In the genomic region with DNA sequence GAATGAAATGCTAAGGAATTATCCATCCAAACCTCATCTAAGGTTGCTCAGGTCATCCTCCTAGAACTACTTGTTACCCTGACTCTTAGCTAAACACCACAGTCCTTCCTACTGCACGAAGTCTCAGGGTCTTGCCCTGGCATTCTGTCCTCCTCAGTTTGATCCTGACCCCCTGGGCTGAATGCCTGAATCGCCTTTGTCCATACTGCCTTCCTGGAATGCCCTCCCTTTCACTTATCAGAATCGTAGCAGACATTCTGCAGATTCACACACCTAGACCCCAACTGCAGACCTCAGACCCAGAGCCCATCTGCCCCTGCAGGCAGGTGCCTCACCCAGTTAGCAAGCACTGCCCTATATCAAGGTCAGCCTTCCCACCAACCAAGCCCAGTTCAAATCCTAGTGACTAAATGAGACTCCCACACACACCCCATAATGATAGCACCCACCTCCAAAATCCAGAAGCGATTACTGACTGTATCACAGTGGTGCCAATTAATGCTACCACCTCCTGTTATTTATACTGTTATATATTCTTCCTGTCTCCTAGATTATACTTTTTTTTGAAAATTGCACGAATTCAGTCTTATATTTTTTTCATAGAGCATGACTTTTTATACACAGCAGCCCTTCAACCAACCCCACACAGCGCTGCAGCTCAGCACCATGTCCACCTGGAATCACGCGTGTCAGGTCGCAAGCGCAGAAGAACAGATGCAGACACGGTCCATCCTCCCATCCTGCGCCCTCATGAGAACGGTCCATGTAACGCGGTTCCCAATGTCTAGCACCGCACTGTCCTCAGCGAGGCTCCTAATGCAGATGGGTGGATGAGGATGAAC, we compare ENCODE assay signal across 28 cellular contexts. TPM values are rescaled to one million over a fixed set of nuclear protein-coding genes. Genes with fewer than 3 reads are reported as not detected.
DNase-seq lines count a peak whose midpoint lies in the region; ATAC-seq and TF ChIP-seq lines count a peak whose summit lies in the region.
"Had no signal": no experiment of that assay in that cellular context is flagged by ENCODE, and none has a peak within 500 bp of the region (broad histone marks: within the 10 kb centered on the region; RNA-seq: fewer than 3 reads in every experiment).

No MANE protein-coding gene starts in this region.

- H3K36me3 ChIP-seq in DND-41 (ENCODE audit: insufficient read depth, low read length) = no peaks in the 10 kb centered on the region
- no peaks in the 10 kb centered on the region for H3K36me3 ChIP-seq in iPS-20b (ENCODE audit: insufficient read depth, low read depth, low read length)
- no peaks in the 10 kb centered on the region for H3K36me3 ChIP-seq in spleen
- H3K36me3 ChIP-seq in prostate gland = no peaks in the 10 kb centered on the region
- H3K36me3 ChIP-seq: ascending aorta, HAP-1, SJCRH30 had no signal

- POLR2A ChIA-PET in WTC11 (lab: Charles Lee) = interaction anchor here (0.7 kb wide), 1 partner anchor 47 kb away, joined by 3 read pairs; no protein-coding TSS in a partner anchor

- peaks cover 8% of the 10 kb centered on the region for H3K27me3 Mint-ChIP-seq in WTC11 (ENCODE audit: low read depth)

- H3K4me2 ChIP-seq in DND-41 (ENCODE audit: insufficient read depth, low read length) = peak overlapping the region; percentile 69; the same call in 1 of the 2 replicates
- H3K4me2 ChIP-seq: smooth muscle cell had no signal

- intact Hi-C loops in spleen (cut with DNase I; ENCODE audit: low total_unique reads) = no loop called here
- intact Hi-C loops in prostate gland (cut with DNase I) = loop anchor here (5.0 to 10.0 kb wide), 3 partner anchors 51 to 123 kb away; no protein-coding TSS in a partner anchor

- TF ChIP-seq CTCF in DND-41 (IDR thresholded peaks at IDR 0.05; ENCODE audit: borderline replicate concordance, extremely low read depth, low read length, poor library complexity, severe bottlenecking) = no peak
- TF ChIP-seq CTCF in WTC11 (IDR thresholded peaks at IDR 0.05) = no peak
- TF ChIP-seq CTCF in spleen (IDR thresholded peaks at IDR 0.05 in 8 of 11, conservative IDR thresholded peaks at IDR 0.05 in 3 of 11) = no peak
- no peak for TF ChIP-seq CTCF in prostate gland (IDR thresholded peaks at IDR 0.05)

- peaks cover 60% of the 10 kb centered on the region for H3K4me1 Mint-ChIP-seq in WTC11

- DNase-seq in DND-41 = no peak
- no peak for DNase-seq in WTC11 (ENCODE audit: low spot score)
- peak; percentile 54 for DNase-seq in spleen
- DNase-seq in Kasumi-1 (lab: John Stamatoyannopoulos, UW) = no peak
- no peak for DNase-seq in prostate gland (ENCODE audit: low spot score)
- DNase-seq in activated CD4-positive, CD25-positive, alpha-beta regulatory T cell treated with anti-CD3 and anti-CD28 coated beads, Interleukin-2, amount 50 U/mL, for 72 hours = no peak
- DNase-seq: activated CD4-positive, alpha-beta T cell treated with anti-CD3 and anti-CD28 coated beads, Interleukin-2, amount 10 ng/mL, durations not matched to agents 7 days and 5 days; activated gamma-delta T cell; activated naive CD8-positive, alpha-beta T cell treated with anti-CD3 and anti-CD28 coated beads, Interleukin-2, amount 10 ng/mL, durations not matched to agents 7 days and 5 days; activated T-cell treated with anti-CD3 and anti-CD28 coated beads, Interleukin-2, amount 50 U/mL, for 24 hours; effector memory CD4-positive, alpha-beta T cell; NCI-H1436 treated with DMSO at 0.1 percent for 48 hours; NCI-H446; NCI-H82; right cardiac atrium; RPMI8226; SJCRH30; stimulated activated CD4-positive, alpha-beta T cell treated with anti-CD3 and anti-CD28 coated beads, Interleukin-1b, Interleukin-23, amount 100 ng/mL, for 48 hours; T-helper 9 cell had no signal

- peak overlapping the region; percentile 22 for H3K27ac Mint-ChIP-seq in WTC11
- H3K27ac Mint-ChIP-seq: activated CD4-positive, alpha-beta T cell treated with anti-CD3 and anti-CD28 coated beads, Interleukin-2, amount 10 ng/mL, durations not matched to agents 7 days and 5 days; activated naive CD8-positive, alpha-beta T cell treated with anti-CD3 and anti-CD28 coated beads, Interleukin-2, amount 10 ng/mL, durations not matched to agents 7 days and 5 days; activated T-cell treated with anti-CD3 and anti-CD28 coated beads, Interleukin-2, amount 50 U/mL, for 24 hours; stimulated activated naive CD8-positive, alpha-beta T cell treated with anti-CD3 and anti-CD28 coated beads, Interleukin-15, Interleukin-2, amounts not matched to agents 100 ng/mL and 50 ng/mL, for 24 hours had no signal

- H3K27ac ChIP-seq in DND-41 (ENCODE audit: low read length) (no peak overlapping the region), iPS-20b (ENCODE audit: low read length) (no peak overlapping the region), spleen (no peak overlapping the region), prostate gland (no peak overlapping the region)
- H3K27ac ChIP-seq: ascending aorta, coronary artery, SJCRH30, VCaP had no signal

- H4K20me1 ChIP-seq in DND-41 (ENCODE audit: insufficient read depth, low read length) = peaks cover 69% of the 10 kb centered on the region

- H3K36me3 Mint-ChIP-seq in WTC11 = no peaks in the 10 kb centered on the region
- H3K36me3 Mint-ChIP-seq: activated naive CD8-positive, alpha-beta T cell treated with anti-CD3 and anti-CD28 coated beads, Interleukin-2, amount 10 ng/mL, durations not matched to agents 7 days and 5 days had no signal

- CTCF ChIA-PET in WTC11 (lab: Charles Lee) = interaction anchor here (0.9 to 3.8 kb wide), 6 partner anchors 35 to 153 kb away, joined by 3 to 32 read pairs (median 7); no protein-coding TSS in a partner anchor

- H3K4me3 Mint-ChIP-seq in WTC11 = peak overlapping the region; percentile 3; the same call in 1 of the 2 replicates
- H3K4me3 Mint-ChIP-seq: activated CD4-positive, alpha-beta T cell treated with anti-CD3 and anti-CD28 coated beads, Interleukin-2, amount 10 ng/mL, durations not matched to agents 7 days and 5 days; activated naive CD8-positive, alpha-beta T cell treated with anti-CD3 and anti-CD28 coated beads, Interleukin-2, amount 10 ng/mL, durations not matched to agents 7 days and 5 days; activated T-cell treated with anti-CD3 and anti-CD28 coated beads, Interleukin-2, amount 50 U/mL, for 24 hours; stimulated activated naive CD8-positive, alpha-beta T cell treated with anti-CD3 and anti-CD28 coated beads, Interleukin-15, Interleukin-2, amounts not matched to agents 100 ng/mL and 50 ng/mL, for 24 hours had no signal

- TF ChIP-seq POLR2A in spleen (IDR thresholded peaks at IDR 0.05) = no peak
- no peak for TF ChIP-seq POLR2A in prostate gland (IDR thresholded peaks at IDR 0.05)

- no peak overlapping the region for H2AFZ ChIP-seq in DND-41 (ENCODE audit: low read depth, low read length)

- no peaks in the 10 kb centered on the region for H3K9me3 ChIP-seq in DND-41 (ENCODE audit: insufficient read depth, low read length, severe bottlenecking)
- H3K9me3 ChIP-seq in iPS-20b (ENCODE audit: insufficient read depth, low read depth, low read length) = no peaks in the 10 kb centered on the region
- H3K9me3 ChIP-seq in spleen = no peaks in the 10 kb centered on the region
- H3K9me3 ChIP-seq in prostate gland = no peaks in the 10 kb centered on the region
- H3K9me3 ChIP-seq: ascending aorta, HAP-1, SJCRH30 had no signal

- H3K4me1 ChIP-seq in DND-41 (ENCODE audit: insufficient read depth, low read length) = peaks cover 44% of the 10 kb centered on the region
- H3K4me1 ChIP-seq in iPS-20b (ENCODE audit: insufficient read depth, low read length) = peaks cover 36% of the 10 kb centered on the region
- peaks cover 6 to 35% (median 22%) of the 10 kb centered on the region in 6 donors for H3K4me1 ChIP-seq in spleen
- peaks cover 4% of the 10 kb centered on the region for H3K4me1 ChIP-seq in prostate gland (replicated peaks)

- peaks cover 3% of the 10 kb centered on the region for H3K27me3 ChIP-seq in DND-41 (ENCODE audit: insufficient read depth, low read length, poor library complexity)
- peaks cover 17% of the 10 kb centered on the region for H3K27me3 ChIP-seq in iPS-20b (ENCODE audit: insufficient read depth, low read length)
- H3K27me3 ChIP-seq in spleen (replicated peaks in 1 of 7) = peaks cover 0 to 68% (median 23%) of the 10 kb centered on the region in 7 donors
- H3K27me3 ChIP-seq in prostate gland (replicated peaks; ENCODE audit: insufficient read depth) = no peaks in the 10 kb centered on the region
- H3K27me3 ChIP-seq: ascending aorta, SJCRH30 had no signal

- ATAC-seq in DND-41 (ENCODE audit: insufficient read depth, low read depth) = no peak
- ATAC-seq in WTC11 = no peak
- ATAC-seq: HepG2, right cardiac atrium had no signal

- no peaks in the 10 kb centered on the region for H3K9me3 Mint-ChIP-seq in WTC11
- H3K9me3 Mint-ChIP-seq: activated CD4-positive, alpha-beta T cell treated with anti-CD3 and anti-CD28 coated beads, Interleukin-2, amount 10 ng/mL, durations not matched to agents 7 days and 5 days; activated naive CD8-positive, alpha-beta T cell treated with anti-CD3 and anti-CD28 coated beads, Interleukin-2, amount 10 ng/mL, durations not matched to agents 7 days and 5 days; activated T-cell treated with anti-CD3 and anti-CD28 coated beads, Interleukin-2, amount 50 U/mL, for 24 hours; stimulated activated naive CD8-positive, alpha-beta T cell treated with anti-CD3 and anti-CD28 coated beads, Interleukin-15, Interleukin-2, amounts not matched to agents 100 ng/mL and 50 ng/mL, for 24 hours had no signal

- H3K4me3 ChIP-seq in DND-41 (ENCODE audit: low read depth in 1 of 2, low read length in 2 of 2) = no peak overlapping the region
- H3K4me3 ChIP-seq in iPS-20b (ENCODE audit: low read length) = 0 out of 2 replicates have a peak overlapping the region, but pooled peaks have one; percentile 24
- H3K4me3 ChIP-seq in spleen = no peak overlapping the region
- no peak overlapping the region for H3K4me3 ChIP-seq in prostate gland
- H3K4me3 ChIP-seq: ascending aorta, coronary artery, HAP-1, lung, SJCRH30, smooth muscle cell had no signal

- 82 to 94% (median 86%) methylated on average over 17 of the region's 17 CpGs for WGBS in spleen, 5 donors
- 90% methylated on average over 17 of the region's 17 CpGs for WGBS in prostate gland

- H3K79me2 ChIP-seq in DND-41 (ENCODE audit: insufficient read depth, low read length) = peaks cover 83% of the 10 kb centered on the region

- H3K9ac ChIP-seq in DND-41 (ENCODE audit: low read depth, low read length) (no peak overlapping the region), iPS-20b (ENCODE audit: low read depth, low read length) (no peak overlapping the region)

TF ChIP-seq in WTC11, 78 proteins besides CTCF, POLR2A, EP300 and RAD21 (continues in another document):
- no peak for TF ChIP-seq SP1 (CRISPR knock-in tag; conservative IDR thresholded peaks at IDR 0.05)
- TF ChIP-seq ZNF416 (CRISPR knock-in tag; IDR thresholded peaks at IDR 0.05) = no peak
- TF ChIP-seq NFATC4 (CRISPR knock-in tag; IDR thresholded peaks at IDR 0.05) = no peak
- TF ChIP-seq ZNF671 (CRISPR knock-in tag; IDR thresholded peaks at IDR 0.05) = no peak
- no peak for TF ChIP-seq NR3C1 (CRISPR knock-in tag; conservative IDR thresholded peaks at IDR 0.05; ENCODE audit: low read depth)
- no peak for TF ChIP-seq CBFB (CRISPR knock-in tag; IDR thresholded peaks at IDR 0.05; ENCODE audit: low read depth)
- no peak for TF ChIP-seq RELA (CRISPR knock-in tag; IDR thresholded peaks at IDR 0.05; ENCODE audit: borderline replicate concordance)

RNA-seq across cellular contexts. Expression of a gene that starts 3.7 kb away (rescaled TPM):
- total RNA-seq in WTC11 (2021) (44.9 to 51.8 TPM (median 47.0 TPM) in 3 replicates), spleen (10 to 100 TPM in 6 of 7 donors, 1 to 10 TPM in 1; 8.3 to 18.9 (median 11.5) TPM), prostate gland (10 to 100 TPM; 32.0 to 61.9 TPM)
- polyA plus RNA-seq in spleen = 1 to 10 TPM; 2.8 to 4.8 (median 4.8) TPM
